ENCODE assay signal across 8 cellular contexts in the genomic region with DNA sequence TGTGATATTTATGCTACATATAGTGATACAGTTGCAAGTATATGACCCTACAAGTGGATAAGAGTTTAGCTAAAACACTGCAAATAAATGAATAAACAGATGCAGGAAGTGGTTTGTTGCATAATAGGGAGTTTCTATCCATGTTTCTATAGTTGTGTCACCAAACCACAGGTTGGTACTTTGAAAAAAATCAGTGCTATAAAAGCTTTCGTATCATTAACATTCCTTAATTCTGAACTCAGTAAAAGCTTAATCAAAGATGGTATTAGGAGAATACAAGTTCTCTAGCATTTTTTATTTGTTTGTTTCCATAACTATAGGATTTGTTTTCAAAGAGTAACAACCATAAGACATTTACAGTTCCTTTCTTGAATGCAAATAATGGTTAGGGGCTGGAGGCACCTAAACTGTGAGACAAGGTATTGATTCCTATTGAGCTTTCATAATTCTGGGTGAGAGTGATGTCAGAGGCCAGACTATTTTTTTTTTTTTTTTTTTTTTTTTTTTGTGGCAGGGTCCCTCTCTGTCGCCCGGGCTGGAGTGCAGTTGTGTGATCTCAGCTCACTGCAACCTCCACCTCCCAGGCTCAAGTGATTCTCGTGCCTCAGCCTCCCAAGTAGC. TPM values are rescaled to one million over a fixed set of nuclear protein-coding genes. Genes with fewer than 3 reads are reported as not detected.
DNase-seq lines count a peak whose midpoint lies in the region; ATAC-seq and TF ChIP-seq lines count a peak whose summit lies in the region.

No MANE protein-coding gene starts in this region.

- H3K27me3 ChIP-seq in RWPE2 (ENCODE audit: insufficient read depth, poor library complexity, severe bottlenecking): no peaks in the 10 kb centered on the region
- H3K27me3 ChIP-seq in mesenchymal stem cell (ENCODE audit: control insufficient read depth in 1 of 2, insufficient read depth in 1 of 2, low read length in 2 of 2): no peaks in the 10 kb centered on the region
- no peaks in the 10 kb centered on the region for H3K27me3 ChIP-seq in thyroid gland

- H3K36me3 ChIP-seq in RWPE2 (ENCODE audit: low read depth): no peaks in the 10 kb centered on the region
- no peaks in the 10 kb centered on the region for H3K36me3 ChIP-seq in mesenchymal stem cell (ENCODE audit: control insufficient read depth in 1 of 2, insufficient read depth in 2 of 2, low read depth in 1 of 2, low read length in 2 of 2)
- H3K36me3 ChIP-seq in thyroid gland: no peaks in the 10 kb centered on the region

- H2BK12ac ChIP-seq in mesenchymal stem cell (ENCODE audit: low read length in 2 of 2): peak overlapping the region in 1 of 2 experiments; percentile 49

- H2BK15ac ChIP-seq in mesenchymal stem cell (ENCODE audit: low read depth, poor library complexity, severe bottlenecking): no peak overlapping the region

- ATAC-seq in HG02981 (IDR thresholded peaks at IDR 0.05; ENCODE audit: unreplicated experiment) (peak; percentile 57), RWPE2 (ENCODE audit: low read depth) (peak; percentile 73)

- WGBS in mesenchymal stem cell: 87% methylated on average over 3 of the region's 4 CpGs
- 81 to 91% methylated on average over 4 of the region's 4 CpGs for WGBS in thyroid gland, 2 donors

- H2AK5ac ChIP-seq in mesenchymal stem cell (ENCODE audit: low read length, severe bottlenecking): no peak overlapping the region

- no peak overlapping the region for H3K4me3 ChIP-seq in RWPE2 (ENCODE audit: severe bottlenecking)
- no peak overlapping the region for H3K4me3 ChIP-seq in mesenchymal stem cell (ENCODE audit: insufficient read depth in 1 of 2, low read depth in 1 of 2, low read length in 2 of 2)
- no peak overlapping the region for H3K4me3 ChIP-seq in thyroid gland (replicated peaks in 1 of 3)

- H3K23ac ChIP-seq in mesenchymal stem cell (ENCODE audit: low read length in 2 of 2): no peak overlapping the region

- TF ChIP-seq POLR2A in thyroid gland (IDR thresholded peaks at IDR 0.05): no peak

- H3K4ac ChIP-seq in mesenchymal stem cell (ENCODE audit: low read depth in 1 of 2, low read length in 2 of 2): no peak overlapping the region

- H3K4me2 ChIP-seq in mesenchymal stem cell (ENCODE audit: low read length, poor library complexity, severe bottlenecking): no peak overlapping the region

- in situ Hi-C loops in GM13976 (cut with MboI; ENCODE audit: low sequenced_read_pairs, unreplicated experiment): no loop called here

- H4K8ac ChIP-seq in mesenchymal stem cell (ENCODE audit: low read length): no peak overlapping the region

- no peak overlapping the region for H2BK120ac ChIP-seq in mesenchymal stem cell (ENCODE audit: low read depth, low read length)

- H3K27ac ChIP-seq in RWPE2 (ENCODE audit: poor library complexity, severe bottlenecking) (no peak overlapping the region), mesenchymal stem cell (ENCODE audit: low read length, poor library complexity, severe bottlenecking) (no peak overlapping the region), thyroid gland (no peak overlapping the region)

- H2BK5ac ChIP-seq in mesenchymal stem cell (ENCODE audit: low read depth, low read length, poor library complexity, severe bottlenecking): no peak overlapping the region

- no peak overlapping the region for H3K9ac ChIP-seq in mesenchymal stem cell (ENCODE audit: low read length)

- no peak overlapping the region for H3K14ac ChIP-seq in mesenchymal stem cell (ENCODE audit: low read length in 2 of 2)

- H3K4me1 ChIP-seq in RWPE2 (ENCODE audit: insufficient read depth, poor library complexity, severe bottlenecking): peaks cover 20% of the 10 kb centered on the region
- no peaks in the 10 kb centered on the region for H3K4me1 ChIP-seq in mesenchymal stem cell (ENCODE audit: control insufficient read depth, insufficient read depth, low read depth, low read length)
- H3K4me1 ChIP-seq in thyroid gland: no peaks in the 10 kb centered on the region

- peak; percentile 69 for DNase-seq in activated effector memory CD4-positive, alpha-beta T cell treated with anti-CD3 and anti-CD28 coated beads, Interleukin-2, amount 50 U/mL, for 16 hours
- DNase-seq in activated effector memory CD4-positive, alpha-beta T cell treated with Interleukin-2 at 50 U/mL for 16 hours: no peak
- DNase-seq in RWPE2 (ENCODE audit: low spot score) (no peak), mesenchymal stem cell (peak; percentile 88), GM13976 (ENCODE audit: low spot score) (no peak), thyroid gland (no peak), NCI-H446 (lab: John Stamatoyannopoulos, UW) (no peak)

- no peak overlapping the region for H2AFZ ChIP-seq in mesenchymal stem cell (ENCODE audit: low read depth, low read length)

- TF ChIP-seq CTCF in RWPE2 (IDR thresholded peaks at IDR 0.05; ENCODE audit: poor library complexity, severe bottlenecking): no peak
- TF ChIP-seq CTCF in GM13976 (IDR thresholded peaks at IDR 0.05; ENCODE audit: borderline replicate concordance, control extremely low read depth, extremely low read depth, insufficient read depth, missing control alignments): no peak
- TF ChIP-seq CTCF in thyroid gland (IDR thresholded peaks at IDR 0.05): no peak

- H3K79me1 ChIP-seq in mesenchymal stem cell (replicated peaks; ENCODE audit: low read length, poor library complexity, severe bottlenecking): no peaks in the 10 kb centered on the region

- H3K9me3 ChIP-seq in RWPE2 (ENCODE audit: severe bottlenecking) (no peaks in the 10 kb centered on the region), mesenchymal stem cell (ENCODE audit: control insufficient read depth, low read length) (no peaks in the 10 kb centered on the region), thyroid gland (no peaks in the 10 kb centered on the region)

- intact Hi-C loops in thyroid gland (cut with DNase I): no loop called here

- H4K91ac ChIP-seq in mesenchymal stem cell (ENCODE audit: low read length): no peak overlapping the region

- H3K18ac ChIP-seq in mesenchymal stem cell (ENCODE audit: low read depth in 1 of 2, low read length in 2 of 2): no peak overlapping the region

RNA-seq across cellular contexts. Expression of a gene that starts 29.6 kb away (rescaled TPM):
- polyA plus RNA-seq in mesenchymal stem cell (2013, experiment 1 of 2): 15.8 TPM
- polyA plus RNA-seq in mesenchymal stem cell (2013, experiment 2 of 2): 16.0 TPM
- total RNA-seq in thyroid gland: 10 to 100 TPM; 14.8 to 27.9 (median 26.3) TPM

RNA-seq across cellular contexts. Expression of a gene that starts 32.0 kb away (rescaled TPM):
- polyA plus RNA-seq in mesenchymal stem cell (2013, experiment 1 of 2): not detected
- polyA plus RNA-seq in mesenchymal stem cell (2013, experiment 2 of 2): not detected
- not detected for total RNA-seq in thyroid gland

RNA-seq across cellular contexts. Expression of a gene that starts 41.1 kb away (rescaled TPM):
- polyA plus RNA-seq in mesenchymal stem cell (2013, experiment 1 of 2): 112 TPM
- polyA plus RNA-seq in mesenchymal stem cell (2013, experiment 2 of 2): 120 TPM
- 100 to 1,000 TPM in 2 of 4 donors, 10 to 100 TPM in 2; 70.2 to 112 (median 91.6) TPM for total RNA-seq in thyroid gland

Comparison
In these comparisons a context has a peak if more than half of its experiments do, and no peak if none do; other contexts are left out.
1. DNase-seq: peak in activated effector memory CD4-positive, alpha-beta T cell treated with anti-CD3 and anti-CD28 coated beads, Interleukin-2, amount 50 U/mL, for 16 hours (single experiment) and mesenchymal stem cell (single experiment); none in activated effector memory CD4-positive, alpha-beta T cell treated with Interleukin-2 at 50 U/mL for 16 hours (single experiment), RWPE2 (single experiment), GM13976 (single experiment), thyroid gland (0 of 2) and NCI-H446 (0 of 2).